ENCODE assay signal across 7 cellular contexts in the genomic region with DNA sequence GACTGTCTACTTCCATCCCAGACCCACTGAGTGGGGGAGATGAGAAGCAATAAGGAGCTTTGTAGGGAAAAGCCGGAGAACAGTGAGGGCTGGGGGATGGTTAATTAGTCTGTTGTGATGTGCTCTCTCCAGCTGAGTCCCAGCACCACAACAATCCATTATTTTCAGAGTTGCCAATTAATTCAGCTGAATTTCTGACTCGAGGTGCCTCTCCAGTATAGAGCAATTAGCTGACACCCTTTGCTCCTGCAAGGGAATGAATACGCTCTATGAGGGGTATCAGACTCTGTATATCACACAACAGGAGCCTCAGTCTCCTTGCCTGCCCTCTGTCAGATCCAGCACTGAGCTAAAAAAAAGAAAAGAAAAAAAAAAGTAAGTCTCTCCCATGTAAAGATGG.
"Had no signal": no experiment of that assay in that cellular context is flagged by ENCODE, and none has a peak within 500 bp of the region (broad histone marks: within the 10 kb centered on the region; RNA-seq: fewer than 3 reads in every experiment).

No MANE protein-coding gene starts in this region.

- H3K27me3 Mint-ChIP-seq: IgD-negative memory B cell had no signal

- H3K9ac ChIP-seq: GM23248 had no signal

- ATAC-seq: HepG2 had no signal

- H3K4me3 Mint-ChIP-seq: H9, IgD-negative memory B cell had no signal

- DNase-seq: GM23248, H9, HCEC 1CT, KBM-7 had no signal

- H3K9me3 Mint-ChIP-seq: H9 had no signal

- H3K4me3 ChIP-seq: GM23248 had no signal

- H3K36me3 Mint-ChIP-seq: IgD-negative memory B cell had no signal

- H3K27ac ChIP-seq: GM23248, HL-60 had no signal

- H2AFZ ChIP-seq: GM23248 had no signal

- H3K27ac Mint-ChIP-seq: IgD-negative memory B cell had no signal
